ENCODE assay signal across 17 cellular contexts in genomic region chr10:47060356-47060755, GRCh38.
DNase-seq lines count a peak whose midpoint lies in the region; TF ChIP-seq lines count a peak whose summit lies in the region.
"Had no signal": no experiment of that assay in that cellular context is flagged by ENCODE, and none has a peak within 500 bp of the region (broad histone marks: within the 10 kb centered on the region; RNA-seq: fewer than 3 reads in every experiment).

No MANE protein-coding gene starts in this region.

- H3K9me3 ChIP-seq in endodermal cell (ENCODE audit: control insufficient read depth, low read length) (no peaks in the 10 kb centered on the region), sigmoid colon (no peaks in the 10 kb centered on the region)
- H3K9me3 ChIP-seq: BLaER1 treated with 17β-estradiol and CSF1 and Interleukin-3, amounts not matched to agents 10 nM and 100 nM had no signal

- H3K27ac ChIP-seq in endodermal cell (ENCODE audit: low read depth, low read length) (no peak overlapping the region), sigmoid colon (no peak overlapping the region)
- H3K27ac ChIP-seq: BLaER1 treated with 17β-estradiol and CSF1 and Interleukin-3, amounts not matched to agents 10 nM and 100 nM had no signal

- H3K27me3 Mint-ChIP-seq in endodermal cell (ENCODE audit: insufficient read depth) (peaks cover 16% of the 10 kb centered on the region), nephron progenitor cell (ENCODE audit: low read depth, poor library complexity) (peaks cover 20% of the 10 kb centered on the region)

- H3K9me3 Mint-ChIP-seq in endodermal cell (no peaks in the 10 kb centered on the region), nephron progenitor cell (no peaks in the 10 kb centered on the region)
- H3K9me3 Mint-ChIP-seq: CD8-positive, alpha-beta T cell; HFFc6 had no signal

- H3K4me3 ChIP-seq in endodermal cell (ENCODE audit: low read length) (no peak overlapping the region), sigmoid colon (no peak overlapping the region)
- H3K4me3 ChIP-seq: BLaER1 treated with 17β-estradiol and CSF1 and Interleukin-3, amounts not matched to agents 10 nM and 100 nM had no signal

- WGBS in endodermal cell (ENCODE audit: insufficient coverage in 1 of 2, insufficient read length in 1 of 2), 2 experiments = 95% methylated on average over 5 of the region's 5 CpGs; no CpG with 5 or more reads in 1 of the 2 experiments
- WGBS in sigmoid colon, 2 donors = 85 to 89% methylated on average over 5 of the region's 5 CpGs

- intact Hi-C loops in sigmoid colon (cut with DNase I) = no loop called here

- H3K9ac ChIP-seq in endodermal cell (ENCODE audit: extremely low read depth, low read length, poor library complexity, severe bottlenecking) = no peak overlapping the region
- H3K9ac ChIP-seq: BLaER1 treated with 17β-estradiol and CSF1 and Interleukin-3, amounts not matched to agents 10 nM and 100 nM had no signal

- H3K27ac Mint-ChIP-seq in endodermal cell = no peak overlapping the region
- H3K27ac Mint-ChIP-seq in nephron progenitor cell = peak overlapping the region; percentile 62
- H3K27ac Mint-ChIP-seq: B cell; CD8-positive, alpha-beta T cell; HFFc6 had no signal

- H3K36me3 Mint-ChIP-seq in endodermal cell (ENCODE audit: low read depth) (no peaks in the 10 kb centered on the region), nephron progenitor cell (ENCODE audit: low read depth) (no peaks in the 10 kb centered on the region)
- H3K36me3 Mint-ChIP-seq: CD8-positive, alpha-beta T cell had no signal

- H3K36me3 ChIP-seq in endodermal cell (ENCODE audit: control insufficient read depth, insufficient read depth, low read length) (no peaks in the 10 kb centered on the region), sigmoid colon (no peaks in the 10 kb centered on the region)
- H3K36me3 ChIP-seq: BLaER1 treated with 17β-estradiol and CSF1 and Interleukin-3, amounts not matched to agents 10 nM and 100 nM had no signal

- H3K4me1 ChIP-seq in endodermal cell (ENCODE audit: control insufficient read depth, insufficient read depth, low read length) (no peaks in the 10 kb centered on the region), sigmoid colon (no peaks in the 10 kb centered on the region)

- no peaks in the 10 kb centered on the region for H3K4me1 Mint-ChIP-seq in endodermal cell
- peaks cover 52% of the 10 kb centered on the region for H3K4me1 Mint-ChIP-seq in nephron progenitor cell
- H3K4me1 Mint-ChIP-seq: B cell had no signal

- no peak for TF ChIP-seq EP300 in sigmoid colon (IDR thresholded peaks at IDR 0.05)

- H3K27me3 ChIP-seq in endodermal cell (ENCODE audit: control insufficient read depth, insufficient read depth, low read length, poor library complexity, severe bottlenecking) (peaks cover 9% of the 10 kb centered on the region), sigmoid colon (no peaks in the 10 kb centered on the region)
- H3K27me3 ChIP-seq: BLaER1 treated with 17β-estradiol and CSF1 and Interleukin-3, amounts not matched to agents 10 nM and 100 nM had no signal

- DNase-seq in endodermal cell (peak; percentile 22), nephron progenitor cell (no peak), sigmoid colon (peak; percentile 26), ureter (ENCODE audit: low spot score) (peak; percentile 33), AG08396 (ENCODE audit: low spot score) (no peak), T-helper 1 cell (no peak), hypothalamus (lab: John Stamatoyannopoulos, UW) (no peak)
- DNase-seq: 8988T; Calu3; CD8-positive, alpha-beta T cell; DMS79 treated with DMSO at 0.1 percent for 48 hours; GF-D8; GOT3; H7; HFFc6 had no signal

- no peak overlapping the region for H3K4me3 Mint-ChIP-seq in endodermal cell
- H3K4me3 Mint-ChIP-seq in nephron progenitor cell = no peak overlapping the region
- H3K4me3 Mint-ChIP-seq: B cell; CD8-positive, alpha-beta T cell; HFFc6 had no signal

- TF ChIP-seq POLR2A in sigmoid colon (IDR thresholded peaks at IDR 0.05) = no peak

- no peak for TF ChIP-seq CTCF in endodermal cell (conservative IDR thresholded peaks at IDR 0.05)
- no peak for TF ChIP-seq CTCF in nephron progenitor cell (IDR thresholded peaks at IDR 0.05)
- no peak for TF ChIP-seq CTCF in sigmoid colon (IDR thresholded peaks at IDR 0.05)

Comparison
In these comparisons a context has a peak if more than half of its experiments do, and no peak if none do; other contexts are left out.
1. DNase-seq: peak in endodermal cell (single experiment), sigmoid colon (single experiment) and ureter (single experiment); none in nephron progenitor cell (single experiment), AG08396 (single experiment), T-helper 1 cell (0 of 5) and hypothalamus (0 of 51).